In the genomic region with DNA sequence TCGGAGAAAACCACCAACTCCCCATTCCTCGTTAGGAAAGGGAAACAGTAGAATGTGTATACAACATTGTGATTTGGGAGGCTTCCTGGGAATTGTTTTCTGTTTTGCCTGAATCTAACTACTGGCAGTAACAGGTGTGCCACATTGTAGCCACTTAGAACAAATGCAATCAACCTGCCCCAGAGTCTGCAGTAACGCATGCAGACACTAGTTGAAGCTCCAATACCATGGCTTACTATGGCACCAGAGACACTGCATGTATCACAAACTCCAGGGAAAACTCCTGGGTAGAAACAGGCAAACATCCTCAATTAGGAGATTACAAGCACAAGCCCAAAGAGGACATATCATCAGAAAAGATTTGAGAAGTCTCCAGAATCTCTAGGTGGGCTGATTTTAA, we compare ENCODE assay signal across 2 cellular contexts.
TF ChIP-seq lines count a peak whose summit lies in the region.

No MANE protein-coding gene starts in this region.

TF ChIP-seq in GM23338, 12 proteins besides CTCF, POLR2A, EP300 and RAD21 (continues in another document):
- no peak for TF ChIP-seq POLR2AphosphoS5 (IDR thresholded peaks at IDR 0.05; ENCODE audit: low read depth)
- TF ChIP-seq CREB1 (CRISPR knock-in tag; IDR thresholded peaks at IDR 0.05; ENCODE audit: low read depth) = no peak
- no peak for TF ChIP-seq JUNB (IDR thresholded peaks at IDR 0.05; ENCODE audit: unreplicated experiment)
- TF ChIP-seq, protein P1, sequence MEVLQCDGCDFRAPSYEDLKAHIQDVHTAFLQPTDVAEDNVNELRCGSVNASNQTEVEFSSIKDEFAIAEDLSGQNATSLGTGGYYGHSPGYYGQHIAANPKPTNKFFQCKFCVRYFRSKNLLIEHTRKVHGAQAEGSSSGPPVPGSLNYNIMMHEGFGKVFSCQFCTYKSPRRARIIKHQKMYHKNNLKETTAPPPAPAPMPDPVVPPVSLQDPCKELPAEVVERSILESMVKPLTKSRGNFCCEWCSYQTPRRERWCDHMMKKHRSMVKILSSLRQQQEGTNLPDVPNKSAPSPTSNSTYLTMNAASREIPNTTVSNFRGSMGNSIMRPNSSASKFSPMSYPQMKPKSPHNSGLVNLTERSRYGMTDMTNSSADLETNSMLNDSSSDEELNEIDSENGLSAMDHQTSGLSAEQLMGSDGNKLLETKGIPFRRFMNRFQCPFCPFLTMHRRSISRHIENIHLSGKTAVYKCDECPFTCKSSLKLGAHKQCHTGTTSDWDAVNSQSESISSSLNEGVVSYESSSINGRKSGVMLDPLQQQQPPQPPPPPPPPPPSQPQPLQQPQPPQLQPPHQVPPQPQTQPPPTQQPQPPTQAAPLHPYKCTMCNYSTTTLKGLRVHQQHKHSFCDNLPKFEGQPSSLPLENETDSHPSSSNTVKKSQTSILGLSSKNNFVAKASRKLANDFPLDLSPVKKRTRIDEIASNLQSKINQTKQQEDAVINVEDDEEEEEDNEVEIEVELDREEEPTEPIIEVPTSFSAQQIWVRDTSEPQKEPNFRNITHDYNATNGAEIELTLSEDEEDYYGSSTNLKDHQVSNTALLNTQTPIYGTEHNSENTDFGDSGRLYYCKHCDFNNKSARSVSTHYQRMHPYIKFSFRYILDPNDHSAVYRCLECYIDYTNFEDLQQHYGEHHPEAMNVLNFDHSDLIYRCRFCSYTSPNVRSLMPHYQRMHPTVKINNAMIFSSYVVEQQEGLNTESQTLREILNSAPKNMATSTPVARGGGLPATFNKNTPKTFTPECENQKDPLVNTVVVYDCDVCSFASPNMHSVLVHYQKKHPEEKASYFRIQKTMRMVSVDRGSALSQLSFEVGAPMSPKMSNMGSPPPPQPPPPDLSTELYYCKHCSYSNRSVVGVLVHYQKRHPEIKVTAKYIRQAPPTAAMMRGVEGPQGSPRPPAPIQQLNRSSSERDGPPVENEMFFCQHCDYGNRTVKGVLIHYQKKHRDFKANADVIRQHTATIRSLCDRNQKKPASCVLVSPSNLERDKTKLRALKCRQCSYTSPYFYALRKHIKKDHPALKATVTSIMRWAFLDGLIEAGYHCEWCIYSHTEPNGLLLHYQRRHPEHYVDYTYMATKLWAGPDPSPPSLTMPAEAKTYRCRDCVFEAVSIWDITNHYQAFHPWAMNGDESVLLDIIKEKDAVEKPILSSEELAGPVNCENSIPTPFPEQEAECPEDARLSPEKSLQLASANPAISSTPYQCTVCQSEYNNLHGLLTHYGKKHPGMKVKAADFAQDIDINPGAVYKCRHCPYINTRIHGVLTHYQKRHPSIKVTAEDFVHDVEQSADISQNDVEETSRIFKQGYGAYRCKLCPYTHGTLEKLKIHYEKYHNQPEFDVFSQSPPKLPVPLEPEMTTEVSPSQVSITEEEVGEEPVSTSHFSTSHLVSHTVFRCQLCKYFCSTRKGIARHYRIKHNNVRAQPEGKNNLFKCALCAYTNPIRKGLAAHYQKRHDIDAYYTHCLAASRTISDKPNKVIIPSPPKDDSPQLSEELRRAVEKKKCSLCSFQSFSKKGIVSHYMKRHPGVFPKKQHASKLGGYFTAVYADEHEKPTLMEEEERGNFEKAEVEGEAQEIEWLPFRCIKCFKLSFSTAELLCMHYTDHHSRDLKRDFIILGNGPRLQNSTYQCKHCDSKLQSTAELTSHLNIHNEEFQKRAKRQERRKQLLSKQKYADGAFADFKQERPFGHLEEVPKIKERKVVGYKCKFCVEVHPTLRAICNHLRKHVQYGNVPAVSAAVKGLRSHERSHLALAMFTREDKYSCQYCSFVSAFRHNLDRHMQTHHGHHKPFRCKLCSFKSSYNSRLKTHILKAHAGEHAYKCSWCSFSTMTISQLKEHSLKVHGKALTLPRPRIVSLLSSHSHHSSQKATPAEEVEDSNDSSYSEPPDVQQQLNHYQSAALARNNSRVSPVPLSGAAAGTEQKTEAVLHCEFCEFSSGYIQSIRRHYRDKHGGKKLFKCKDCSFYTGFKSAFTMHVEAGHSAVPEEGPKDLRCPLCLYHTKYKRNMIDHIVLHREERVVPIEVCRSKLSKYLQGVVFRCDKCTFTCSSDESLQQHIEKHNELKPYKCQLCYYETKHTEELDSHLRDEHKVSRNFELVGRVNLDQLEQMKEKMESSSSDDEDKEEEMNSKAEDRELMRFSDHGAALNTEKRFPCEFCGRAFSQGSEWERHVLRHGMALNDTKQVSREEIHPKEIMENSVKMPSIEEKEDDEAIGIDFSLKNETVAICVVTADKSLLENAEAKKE (CRISPR knock-in tag; IDR thresholded peaks at IDR 0.05) = no peak
- no peak for TF ChIP-seq NANOG (IDR thresholded peaks at IDR 0.05; ENCODE audit: borderline replicate concordance)
- TF ChIP-seq EZH2phosphoT487 (IDR thresholded peaks at IDR 0.05; ENCODE audit: unreplicated experiment) = no peak
- TF ChIP-seq ZNF114 (CRISPR knock-in tag; IDR thresholded peaks at IDR 0.05) = no peak
- TF ChIP-seq EZH2 (IDR thresholded peaks at IDR 0.05; ENCODE audit: low read depth, unreplicated experiment) = no peak
- TF ChIP-seq STAT1 (IDR thresholded peaks at IDR 0.05; ENCODE audit: unreplicated experiment) = no peak
- TF ChIP-seq, protein P2, sequence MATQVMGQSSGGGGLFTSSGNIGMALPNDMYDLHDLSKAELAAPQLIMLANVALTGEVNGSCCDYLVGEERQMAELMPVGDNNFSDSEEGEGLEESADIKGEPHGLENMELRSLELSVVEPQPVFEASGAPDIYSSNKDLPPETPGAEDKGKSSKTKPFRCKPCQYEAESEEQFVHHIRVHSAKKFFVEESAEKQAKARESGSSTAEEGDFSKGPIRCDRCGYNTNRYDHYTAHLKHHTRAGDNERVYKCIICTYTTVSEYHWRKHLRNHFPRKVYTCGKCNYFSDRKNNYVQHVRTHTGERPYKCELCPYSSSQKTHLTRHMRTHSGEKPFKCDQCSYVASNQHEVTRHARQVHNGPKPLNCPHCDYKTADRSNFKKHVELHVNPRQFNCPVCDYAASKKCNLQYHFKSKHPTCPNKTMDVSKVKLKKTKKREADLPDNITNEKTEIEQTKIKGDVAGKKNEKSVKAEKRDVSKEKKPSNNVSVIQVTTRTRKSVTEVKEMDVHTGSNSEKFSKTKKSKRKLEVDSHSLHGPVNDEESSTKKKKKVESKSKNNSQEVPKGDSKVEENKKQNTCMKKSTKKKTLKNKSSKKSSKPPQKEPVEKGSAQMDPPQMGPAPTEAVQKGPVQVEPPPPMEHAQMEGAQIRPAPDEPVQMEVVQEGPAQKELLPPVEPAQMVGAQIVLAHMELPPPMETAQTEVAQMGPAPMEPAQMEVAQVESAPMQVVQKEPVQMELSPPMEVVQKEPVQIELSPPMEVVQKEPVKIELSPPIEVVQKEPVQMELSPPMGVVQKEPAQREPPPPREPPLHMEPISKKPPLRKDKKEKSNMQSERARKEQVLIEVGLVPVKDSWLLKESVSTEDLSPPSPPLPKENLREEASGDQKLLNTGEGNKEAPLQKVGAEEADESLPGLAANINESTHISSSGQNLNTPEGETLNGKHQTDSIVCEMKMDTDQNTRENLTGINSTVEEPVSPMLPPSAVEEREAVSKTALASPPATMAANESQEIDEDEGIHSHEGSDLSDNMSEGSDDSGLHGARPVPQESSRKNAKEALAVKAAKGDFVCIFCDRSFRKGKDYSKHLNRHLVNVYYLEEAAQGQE (IDR thresholded peaks at IDR 0.05; ENCODE audit: unreplicated experiment) = no peak

TF ChIP-seq in H1, 55 proteins besides CTCF, POLR2A, EP300 and RAD21:
- TF ChIP-seq HDAC6 (IDR thresholded peaks at IDR 0.05; ENCODE audit: low read depth, low read length) (no peak), GTF2F1 (IDR thresholded peaks at IDR 0.05; ENCODE audit: borderline replicate concordance, low read depth, low read length) (no peak), NANOG (IDR thresholded peaks at IDR 0.05; ENCODE audit: insufficient read depth, low read depth, low read length, poor library complexity, severe bottlenecking) (no peak), JUND (IDR thresholded peaks at IDR 0.05; ENCODE audit: low read length) (no peak), RNF2 (IDR thresholded peaks at IDR 0.05; ENCODE audit: borderline replicate concordance, low read depth, low read length, missing control alignments, poor library complexity, severe bottlenecking) (no peak), SUZ12 (IDR thresholded peaks at IDR 0.05; ENCODE audit: low read length) (no peak), SIRT6 (IDR thresholded peaks at IDR 0.05; ENCODE audit: low read length) (no peak), TCF12 (IDR thresholded peaks at IDR 0.05; ENCODE audit: low read depth, low read length) (no peak), TAF7 (optimal IDR thresholded peaks at IDR 0.05; ENCODE audit: borderline replicate concordance, low read depth, low read length) (no peak), HDAC2 (IDR thresholded peaks at IDR 0.05; ENCODE audit: borderline replicate concordance in 1 of 2, low read depth in 2 of 2, low read length in 2 of 2) (no peak), RBBP5 (IDR thresholded peaks at IDR 0.05; ENCODE audit: borderline replicate concordance, low read depth, low read length) (no peak)
